ENCODE assay signal across 11 cellular contexts in genomic region chr6:17621003-17621402, GRCh38. TPM values are rescaled to one million over a fixed set of nuclear protein-coding genes. Genes with fewer than 3 reads are reported as not detected.
DNase-seq lines count a peak whose midpoint lies in the region; ATAC-seq lines count a peak whose summit lies in the region.
"Had no signal": no experiment of that assay in that cellular context is flagged by ENCODE, and none has a peak within 500 bp of the region (broad histone marks: within the 10 kb centered on the region; RNA-seq: fewer than 3 reads in every experiment).

No MANE protein-coding gene starts in this region.

- H3K27me3 Mint-ChIP-seq in stimulated activated naive B cell treated with anti-CD40 and anti-IgM and Interleukin-4, amounts not matched to agents 10 μg/mL and 1 μg/mL and 100 μg/mL, for 72 hours = no peaks in the 10 kb centered on the region

- DNase-seq in activated naive CD4-positive, alpha-beta T cell treated with anti-CD3 and anti-CD28 coated beads, Interleukin-2, amount 50 U/mL, for 72 hours (ENCODE audit: low spot score in 2 of 2) = no peak
- no peak for DNase-seq in activated naive CD4-positive, alpha-beta T cell (lab: John Stamatoyannopoulos, UW)
- DNase-seq in stimulated activated naive B cell treated with anti-CD40 and anti-IgM and Interleukin-4, amounts not matched to agents 10 μg/mL and 1 μg/mL and 100 μg/mL, for 72 hours = no peak
- DNase-seq in MG63 (no peak), left lobe of liver (ENCODE audit: low spot score) (no peak), NCI-H2196 treated with DMSO at 0.1 percent for 48 hours (lab: John Stamatoyannopoulos, UW; ENCODE audit: unreplicated experiment) (no peak)
- DNase-seq: NCI-H2081 treated with DMSO at 0.1 percent for 48 hours, substantia nigra had no signal

- peak overlapping the region; percentile 45 to 62 for H3K27ac Mint-ChIP-seq in activated naive CD4-positive, alpha-beta T cell treated with anti-CD3 and anti-CD28 coated beads, Interleukin-2, amount 50 U/mL, for 72 hours
- peak overlapping the region; percentile 37 for H3K27ac Mint-ChIP-seq in stimulated activated naive B cell treated with anti-CD40 and anti-IgM and Interleukin-4, amounts not matched to agents 10 μg/mL and 1 μg/mL and 100 μg/mL, for 72 hours

- H3K9me3 ChIP-seq in MG63 = no peaks in the 10 kb centered on the region

- peaks cover 12 to 13% of the 10 kb centered on the region in 2 donors for H3K4me1 Mint-ChIP-seq in stimulated activated naive B cell treated with anti-CD40 and anti-IgM and Interleukin-4, amounts not matched to agents 10 μg/mL and 1 μg/mL and 100 μg/mL, for 72 hours

- H3K36me3 ChIP-seq in MG63 = peaks cover 61% of the 10 kb centered on the region

- peaks cover 14 to 50% of the 10 kb centered on the region in 2 donors for H3K36me3 Mint-ChIP-seq in activated naive CD4-positive, alpha-beta T cell treated with anti-CD3 and anti-CD28 coated beads, Interleukin-2, amount 50 U/mL, for 72 hours
- peaks cover 48 to 52% of the 10 kb centered on the region in 2 donors for H3K36me3 Mint-ChIP-seq in stimulated activated naive B cell treated with anti-CD40 and anti-IgM and Interleukin-4, amounts not matched to agents 10 μg/mL and 1 μg/mL and 100 μg/mL, for 72 hours

- no peak for ATAC-seq in activated naive CD4-positive, alpha-beta T cell treated with anti-CD3 and anti-CD28 coated beads, Interleukin-2, amount 50 U/mL, for 72 hours
- ATAC-seq in HG02588 (IDR thresholded peaks at IDR 0.05; ENCODE audit: unreplicated experiment) (peak; percentile 70), HG03520 (IDR thresholded peaks at IDR 0.05; ENCODE audit: unreplicated experiment) (peak; percentile 69), left lobe of liver (no peak)
- ATAC-seq in stimulated activated naive B cell treated with anti-CD40 and anti-IgM and Interleukin-4, amounts not matched to agents 10 μg/mL and 1 μg/mL and 100 μg/mL, for 72 hours (replicated peaks) = peak in 1 of 2 donors; percentile 36

- H3K4me3 ChIP-seq in MG63 = no peak overlapping the region
- H3K4me3 ChIP-seq: hepatocyte had no signal

- H3K9me3 Mint-ChIP-seq in activated naive CD4-positive, alpha-beta T cell treated with anti-CD3 and anti-CD28 coated beads, Interleukin-2, amount 50 U/mL, for 72 hours = no peaks in the 10 kb centered on the region
- no peaks in the 10 kb centered on the region for H3K9me3 Mint-ChIP-seq in stimulated activated naive B cell treated with anti-CD40 and anti-IgM and Interleukin-4, amounts not matched to agents 10 μg/mL and 1 μg/mL and 100 μg/mL, for 72 hours

- no peaks in the 10 kb centered on the region for H3K27me3 ChIP-seq in MG63
- H3K27me3 ChIP-seq: hepatocyte had no signal

- no peak overlapping the region for H3K4me3 Mint-ChIP-seq in stimulated activated naive B cell treated with anti-CD40 and anti-IgM and Interleukin-4, amounts not matched to agents 10 μg/mL and 1 μg/mL and 100 μg/mL, for 72 hours

RNA-seq across cellular contexts. Expression of gene FAM8A1, which starts 20.9 kb away (rescaled TPM):
- total RNA-seq in activated naive CD4-positive, alpha-beta T cell treated with anti-CD3 and anti-CD28 coated beads, Interleukin-2, amount 50 U/mL, for 72 hours = 1 to 10 TPM; 3.9 TPM
- total RNA-seq in MG63 (2014; rRNA removed; shearing (Covaris generic); ENCODE audit: low replicate concordance) = 4.8 and 12.9 TPM in 2 replicates
- 42.0 TPM for total RNA-seq in left lobe of liver

Comparison
In these comparisons a context has a peak if more than half of its experiments do, and no peak if none do; other contexts are left out.
1. ATAC-seq: peak in HG02588 (single experiment) and HG03520 (single experiment); none in activated naive CD4-positive, alpha-beta T cell treated with anti-CD3 and anti-CD28 coated beads, Interleukin-2, amount 50 U/mL, for 72 hours (0 of 2) and left lobe of liver (single experiment).